1 cellular context compared by ENCODE assay signal in the genomic region with DNA sequence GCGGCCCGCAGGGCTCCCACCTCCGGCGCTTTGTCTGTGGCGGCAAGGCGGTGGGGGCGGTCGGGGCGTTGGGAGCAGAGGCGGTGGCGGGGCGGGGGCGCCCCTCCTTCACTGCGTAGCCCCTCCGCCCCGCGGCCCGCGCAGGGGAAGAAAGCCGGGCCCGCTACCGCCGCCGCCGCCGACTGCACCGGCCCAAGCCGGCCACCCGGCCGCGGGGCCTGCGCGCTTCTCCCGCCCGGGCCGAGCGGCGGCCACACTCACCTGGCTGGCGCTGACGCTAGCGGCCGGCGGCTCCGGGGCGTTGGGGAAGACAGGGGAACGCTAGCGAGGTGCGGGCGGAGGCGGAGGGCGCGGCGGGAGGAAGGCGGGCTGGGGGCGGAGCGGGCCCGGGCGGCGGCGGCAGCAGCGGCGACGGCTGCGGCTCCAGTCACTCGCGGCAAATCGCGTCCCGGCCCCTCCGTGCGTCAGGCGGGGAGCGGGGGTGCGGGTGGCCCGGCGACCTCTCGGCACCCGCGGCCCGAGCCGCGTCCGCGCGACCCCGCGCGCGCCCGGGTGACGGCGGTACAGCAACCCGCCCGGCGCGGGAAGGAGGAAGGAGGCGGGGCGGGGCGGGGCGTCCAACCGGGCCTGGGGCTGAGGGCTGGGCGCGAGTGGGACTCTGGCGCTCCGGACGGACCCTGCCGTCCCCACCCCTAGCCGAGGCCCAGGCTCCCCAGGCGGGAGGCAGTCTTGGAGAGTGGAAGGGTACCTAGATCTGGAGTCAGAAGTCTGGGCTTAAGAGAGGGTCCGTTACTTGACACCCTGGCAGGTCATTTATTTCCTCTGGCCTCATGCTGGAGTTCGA.
TF ChIP-seq lines count a peak whose summit lies in the region.

A gene with protein sequence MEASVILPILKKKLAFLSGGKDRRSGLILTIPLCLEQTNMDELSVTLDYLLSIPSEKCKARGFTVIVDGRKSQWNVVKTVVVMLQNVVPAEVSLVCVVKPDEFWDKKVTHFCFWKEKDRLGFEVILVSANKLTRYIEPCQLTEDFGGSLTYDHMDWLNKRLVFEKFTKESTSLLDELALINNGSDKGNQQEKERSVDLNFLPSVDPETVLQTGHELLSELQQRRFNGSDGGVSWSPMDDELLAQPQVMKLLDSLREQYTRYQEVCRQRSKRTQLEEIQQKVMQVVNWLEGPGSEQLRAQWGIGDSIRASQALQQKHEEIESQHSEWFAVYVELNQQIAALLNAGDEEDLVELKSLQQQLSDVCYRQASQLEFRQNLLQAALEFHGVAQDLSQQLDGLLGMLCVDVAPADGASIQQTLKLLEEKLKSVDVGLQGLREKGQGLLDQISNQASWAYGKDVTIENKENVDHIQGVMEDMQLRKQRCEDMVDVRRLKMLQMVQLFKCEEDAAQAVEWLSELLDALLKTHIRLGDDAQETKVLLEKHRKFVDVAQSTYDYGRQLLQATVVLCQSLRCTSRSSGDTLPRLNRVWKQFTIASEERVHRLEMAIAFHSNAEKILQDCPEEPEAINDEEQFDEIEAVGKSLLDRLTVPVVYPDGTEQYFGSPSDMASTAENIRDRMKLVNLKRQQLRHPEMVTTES (minus strand): TSS at position 595 of the 844 bp plus-strand sequence. CDS start 72,991 bp downstream, outside the sequence.

TF ChIP-seq in HepG2, 621 proteins besides CTCF, POLR2A, EP300 and RAD21 (continued from another document and continues in another):
- TF ChIP-seq, protein P1, sequence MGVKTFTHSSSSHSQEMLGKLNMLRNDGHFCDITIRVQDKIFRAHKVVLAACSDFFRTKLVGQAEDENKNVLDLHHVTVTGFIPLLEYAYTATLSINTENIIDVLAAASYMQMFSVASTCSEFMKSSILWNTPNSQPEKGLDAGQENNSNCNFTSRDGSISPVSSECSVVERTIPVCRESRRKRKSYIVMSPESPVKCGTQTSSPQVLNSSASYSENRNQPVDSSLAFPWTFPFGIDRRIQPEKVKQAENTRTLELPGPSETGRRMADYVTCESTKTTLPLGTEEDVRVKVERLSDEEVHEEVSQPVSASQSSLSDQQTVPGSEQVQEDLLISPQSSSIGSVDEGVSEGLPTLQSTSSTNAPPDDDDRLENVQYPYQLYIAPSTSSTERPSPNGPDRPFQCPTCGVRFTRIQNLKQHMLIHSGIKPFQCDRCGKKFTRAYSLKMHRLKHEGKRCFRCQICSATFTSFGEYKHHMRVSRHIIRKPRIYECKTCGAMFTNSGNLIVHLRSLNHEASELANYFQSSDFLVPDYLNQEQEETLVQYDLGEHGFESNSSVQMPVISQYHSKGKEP (CRISPR knock-in tag; IDR thresholded peaks at IDR 0.05) = no peak
- TF ChIP-seq ZMYM2 (CRISPR knock-in tag; IDR thresholded peaks at IDR 0.05) = peak; percentile 94
- TF ChIP-seq NFIC (IDR thresholded peaks at IDR 0.05; ENCODE audit: low read length) = no peak
- peak; percentile 60; the same call in 1 of the 2 replicates for TF ChIP-seq ZNF782 (CRISPR knock-in tag; IDR thresholded peaks at IDR 0.05; ENCODE audit: borderline replicate concordance)
- TF ChIP-seq AHR (CRISPR knock-in tag; IDR thresholded peaks at IDR 0.05) = no peak; the same call in 1 of the 2 replicates
- no peak for TF ChIP-seq ZNF746 (CRISPR knock-in tag; IDR thresholded peaks at IDR 0.05)
- TF ChIP-seq ZFY (CRISPR knock-in tag; IDR thresholded peaks at IDR 0.05) = peak; percentile 88
- no peak for TF ChIP-seq ZNF354B (CRISPR knock-in tag; IDR thresholded peaks at IDR 0.05)
- no peak for TF ChIP-seq CBX2 (IDR thresholded peaks at IDR 0.05; ENCODE audit: low read depth, low read length)
- TF ChIP-seq CBX2 (CRISPR knock-in tag; IDR thresholded peaks at IDR 0.05; ENCODE audit: low read depth) = no peak
- TF ChIP-seq BCL6 (CRISPR knock-in tag; IDR thresholded peaks at IDR 0.05) = no peak
- no peak for TF ChIP-seq NR3C1 (CRISPR knock-in tag; IDR thresholded peaks at IDR 0.05)
- TF ChIP-seq, protein P2, sequence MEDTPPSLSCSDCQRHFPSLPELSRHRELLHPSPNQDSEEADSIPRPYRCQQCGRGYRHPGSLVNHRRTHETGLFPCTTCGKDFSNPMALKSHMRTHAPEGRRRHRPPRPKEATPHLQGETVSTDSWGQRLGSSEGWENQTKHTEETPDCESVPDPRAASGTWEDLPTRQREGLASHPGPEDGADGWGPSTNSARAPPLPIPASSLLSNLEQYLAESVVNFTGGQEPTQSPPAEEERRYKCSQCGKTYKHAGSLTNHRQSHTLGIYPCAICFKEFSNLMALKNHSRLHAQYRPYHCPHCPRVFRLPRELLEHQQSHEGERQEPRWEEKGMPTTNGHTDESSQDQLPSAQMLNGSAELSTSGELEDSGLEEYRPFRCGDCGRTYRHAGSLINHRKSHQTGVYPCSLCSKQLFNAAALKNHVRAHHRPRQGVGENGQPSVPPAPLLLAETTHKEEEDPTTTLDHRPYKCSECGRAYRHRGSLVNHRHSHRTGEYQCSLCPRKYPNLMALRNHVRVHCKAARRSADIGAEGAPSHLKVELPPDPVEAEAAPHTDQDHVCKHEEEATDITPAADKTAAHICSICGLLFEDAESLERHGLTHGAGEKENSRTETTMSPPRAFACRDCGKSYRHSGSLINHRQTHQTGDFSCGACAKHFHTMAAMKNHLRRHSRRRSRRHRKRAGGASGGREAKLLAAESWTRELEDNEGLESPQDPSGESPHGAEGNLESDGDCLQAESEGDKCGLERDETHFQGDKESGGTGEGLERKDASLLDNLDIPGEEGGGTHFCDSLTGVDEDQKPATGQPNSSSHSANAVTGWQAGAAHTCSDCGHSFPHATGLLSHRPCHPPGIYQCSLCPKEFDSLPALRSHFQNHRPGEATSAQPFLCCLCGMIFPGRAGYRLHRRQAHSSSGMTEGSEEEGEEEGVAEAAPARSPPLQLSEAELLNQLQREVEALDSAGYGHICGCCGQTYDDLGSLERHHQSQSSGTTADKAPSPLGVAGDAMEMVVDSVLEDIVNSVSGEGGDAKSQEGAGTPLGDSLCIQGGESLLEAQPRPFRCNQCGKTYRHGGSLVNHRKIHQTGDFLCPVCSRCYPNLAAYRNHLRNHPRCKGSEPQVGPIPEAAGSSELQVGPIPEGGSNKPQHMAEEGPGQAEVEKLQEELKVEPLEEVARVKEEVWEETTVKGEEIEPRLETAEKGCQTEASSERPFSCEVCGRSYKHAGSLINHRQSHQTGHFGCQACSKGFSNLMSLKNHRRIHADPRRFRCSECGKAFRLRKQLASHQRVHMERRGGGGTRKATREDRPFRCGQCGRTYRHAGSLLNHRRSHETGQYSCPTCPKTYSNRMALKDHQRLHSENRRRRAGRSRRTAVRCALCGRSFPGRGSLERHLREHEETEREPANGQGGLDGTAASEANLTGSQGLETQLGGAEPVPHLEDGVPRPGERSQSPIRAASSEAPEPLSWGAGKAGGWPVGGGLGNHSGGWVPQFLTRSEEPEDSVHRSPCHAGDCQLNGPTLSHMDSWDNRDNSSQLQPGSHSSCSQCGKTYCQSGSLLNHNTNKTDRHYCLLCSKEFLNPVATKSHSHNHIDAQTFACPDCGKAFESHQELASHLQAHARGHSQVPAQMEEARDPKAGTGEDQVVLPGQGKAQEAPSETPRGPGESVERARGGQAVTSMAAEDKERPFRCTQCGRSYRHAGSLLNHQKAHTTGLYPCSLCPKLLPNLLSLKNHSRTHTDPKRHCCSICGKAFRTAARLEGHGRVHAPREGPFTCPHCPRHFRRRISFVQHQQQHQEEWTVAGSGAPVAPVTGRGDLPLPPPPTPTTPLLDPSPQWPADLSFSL (CRISPR knock-in tag; IDR thresholded peaks at IDR 0.05) = no peak
- TF ChIP-seq, protein P3, sequence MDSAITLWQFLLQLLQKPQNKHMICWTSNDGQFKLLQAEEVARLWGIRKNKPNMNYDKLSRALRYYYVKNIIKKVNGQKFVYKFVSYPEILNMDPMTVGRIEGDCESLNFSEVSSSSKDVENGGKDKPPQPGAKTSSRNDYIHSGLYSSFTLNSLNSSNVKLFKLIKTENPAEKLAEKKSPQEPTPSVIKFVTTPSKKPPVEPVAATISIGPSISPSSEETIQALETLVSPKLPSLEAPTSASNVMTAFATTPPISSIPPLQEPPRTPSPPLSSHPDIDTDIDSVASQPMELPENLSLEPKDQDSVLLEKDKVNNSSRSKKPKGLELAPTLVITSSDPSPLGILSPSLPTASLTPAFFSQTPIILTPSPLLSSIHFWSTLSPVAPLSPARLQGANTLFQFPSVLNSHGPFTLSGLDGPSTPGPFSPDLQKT (CRISPR knock-in tag; IDR thresholded peaks at IDR 0.05; ENCODE audit: borderline replicate concordance) = no peak
- TF ChIP-seq ADNP (CRISPR knock-in tag; IDR thresholded peaks at IDR 0.05) = peak; percentile 72; the same call in 1 of the 2 replicates
- TF ChIP-seq PHF20 (CRISPR knock-in tag; IDR thresholded peaks at IDR 0.05) = peak; percentile 27; the same call in 1 of the 2 replicates
- TF ChIP-seq, protein P4, sequence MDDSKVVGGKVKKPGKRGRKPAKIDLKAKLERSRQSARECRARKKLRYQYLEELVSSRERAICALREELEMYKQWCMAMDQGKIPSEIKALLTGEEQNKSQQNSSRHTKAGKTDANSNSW (CRISPR knock-in tag; IDR thresholded peaks at IDR 0.05; ENCODE audit: borderline replicate concordance) = no peak
- no peak for TF ChIP-seq ZNF484 (CRISPR knock-in tag; IDR thresholded peaks at IDR 0.05; ENCODE audit: borderline replicate concordance, low read depth)
- TF ChIP-seq, protein P5, sequence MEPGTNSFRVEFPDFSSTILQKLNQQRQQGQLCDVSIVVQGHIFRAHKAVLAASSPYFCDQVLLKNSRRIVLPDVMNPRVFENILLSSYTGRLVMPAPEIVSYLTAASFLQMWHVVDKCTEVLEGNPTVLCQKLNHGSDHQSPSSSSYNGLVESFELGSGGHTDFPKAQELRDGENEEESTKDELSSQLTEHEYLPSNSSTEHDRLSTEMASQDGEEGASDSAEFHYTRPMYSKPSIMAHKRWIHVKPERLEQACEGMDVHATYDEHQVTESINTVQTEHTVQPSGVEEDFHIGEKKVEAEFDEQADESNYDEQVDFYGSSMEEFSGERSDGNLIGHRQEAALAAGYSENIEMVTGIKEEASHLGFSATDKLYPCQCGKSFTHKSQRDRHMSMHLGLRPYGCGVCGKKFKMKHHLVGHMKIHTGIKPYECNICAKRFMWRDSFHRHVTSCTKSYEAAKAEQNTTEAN (CRISPR knock-in tag; conservative IDR thresholded peaks at IDR 0.05) = no peak; the same call in 1 of the 2 replicates
- 0 out of 2 replicates have a peak, but pooled peaks have one; percentile 19 for TF ChIP-seq ZNF274 (CRISPR knock-in tag; IDR thresholded peaks at IDR 0.05)
- TF ChIP-seq MYNN (CRISPR knock-in tag; IDR thresholded peaks at IDR 0.05; ENCODE audit: low read depth) = 0 out of 2 replicates have a peak, but pooled peaks have one; percentile 34
- no peak for TF ChIP-seq NFRKB (IDR thresholded peaks at IDR 0.05)
- 0 out of 2 replicates have a peak, but pooled peaks have one; percentile 30 for TF ChIP-seq NCOA1 (CRISPR knock-in tag; IDR thresholded peaks at IDR 0.05)
- TF ChIP-seq, protein P6, sequence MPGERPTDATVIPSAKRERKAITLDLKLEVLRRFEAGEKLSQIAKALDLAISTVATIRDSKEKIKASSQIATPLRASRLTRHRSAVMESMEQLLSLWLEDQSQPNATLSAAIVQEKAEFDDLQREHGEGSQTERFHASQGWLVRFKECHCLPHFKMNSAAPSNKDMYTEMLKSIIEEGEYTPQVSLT (CRISPR knock-in tag; IDR thresholded peaks at IDR 0.05; ENCODE audit: borderline replicate concordance, low read depth) = no peak
- TF ChIP-seq, protein P7, sequence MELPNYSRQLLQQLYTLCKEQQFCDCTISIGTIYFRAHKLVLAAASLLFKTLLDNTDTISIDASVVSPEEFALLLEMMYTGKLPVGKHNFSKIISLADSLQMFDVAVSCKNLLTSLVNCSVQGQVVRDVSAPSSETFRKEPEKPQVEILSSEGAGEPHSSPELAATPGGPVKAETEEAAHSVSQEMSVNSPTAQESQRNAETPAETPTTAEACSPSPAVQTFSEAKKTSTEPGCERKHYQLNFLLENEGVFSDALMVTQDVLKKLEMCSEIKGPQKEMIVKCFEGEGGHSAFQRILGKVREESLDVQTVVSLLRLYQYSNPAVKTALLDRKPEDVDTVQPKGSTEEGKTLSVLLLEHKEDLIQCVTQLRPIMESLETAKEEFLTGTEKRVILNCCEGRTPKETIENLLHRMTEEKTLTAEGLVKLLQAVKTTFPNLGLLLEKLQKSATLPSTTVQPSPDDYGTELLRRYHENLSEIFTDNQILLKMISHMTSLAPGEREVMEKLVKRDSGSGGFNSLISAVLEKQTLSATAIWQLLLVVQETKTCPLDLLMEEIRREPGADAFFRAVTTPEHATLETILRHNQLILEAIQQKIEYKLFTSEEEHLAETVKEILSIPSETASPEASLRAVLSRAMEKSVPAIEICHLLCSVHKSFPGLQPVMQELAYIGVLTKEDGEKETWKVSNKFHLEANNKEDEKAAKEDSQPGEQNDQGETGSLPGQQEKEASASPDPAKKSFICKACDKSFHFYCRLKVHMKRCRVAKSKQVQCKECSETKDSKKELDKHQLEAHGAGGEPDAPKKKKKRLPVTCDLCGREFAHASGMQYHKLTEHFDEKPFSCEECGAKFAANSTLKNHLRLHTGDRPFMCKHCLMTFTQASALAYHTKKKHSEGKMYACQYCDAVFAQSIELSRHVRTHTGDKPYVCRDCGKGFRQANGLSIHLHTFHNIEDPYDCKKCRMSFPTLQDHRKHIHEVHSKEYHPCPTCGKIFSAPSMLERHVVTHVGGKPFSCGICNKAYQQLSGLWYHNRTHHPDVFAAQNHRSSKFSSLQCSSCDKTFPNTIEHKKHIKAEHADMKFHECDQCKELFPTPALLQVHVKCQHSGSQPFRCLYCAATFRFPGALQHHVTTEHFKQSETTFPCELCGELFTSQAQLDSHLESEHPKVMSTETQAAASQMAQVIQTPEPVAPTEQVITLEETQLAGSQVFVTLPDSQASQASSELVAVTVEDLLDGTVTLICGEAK (IDR thresholded peaks at IDR 0.05) = no peak
- TF ChIP-seq, protein P7 (CRISPR knock-in tag; IDR thresholded peaks at IDR 0.05) = 0 out of 2 replicates have a peak, but pooled peaks have one; percentile 50
- TF ChIP-seq JUND (CRISPR knock-in tag; IDR thresholded peaks at IDR 0.05) = no peak
- TF ChIP-seq ZFP37 (CRISPR knock-in tag; IDR thresholded peaks at IDR 0.05; ENCODE audit: borderline replicate concordance) = no peak
- TF ChIP-seq REPIN1 (CRISPR knock-in tag; IDR thresholded peaks at IDR 0.05; ENCODE audit: borderline replicate concordance, low read depth) = no peak; the same call in 1 of the 2 replicates
